In genomic region chr1:46238835-46239234, GRCh38 we compare ENCODE assay signal across 1 cellular context.
TF ChIP-seq lines count a peak whose summit lies in the region.

No MANE protein-coding gene starts in this region.

TF ChIP-seq in HepG2, 621 proteins besides CTCF, POLR2A, EP300 and RAD21:
- TF ChIP-seq ZNF431 (CRISPR knock-in tag; IDR thresholded peaks at IDR 0.05; ENCODE audit: borderline replicate concordance, low read depth) = peak; percentile 100
TF ChIP-seq in HepG2: peak in this region for 1; not testable (repeated sequence) for 620.
